ENCODE assay signal across 12 cellular contexts in genomic region chr3:140834266-140835037, GRCh38.
DNase-seq lines count a peak whose midpoint lies in the region; ATAC-seq and TF ChIP-seq lines count a peak whose summit lies in the region.
"Had no signal": no experiment of that assay in that cellular context is flagged by ENCODE, and none has a peak within 500 bp of the region (broad histone marks: within the 10 kb centered on the region; RNA-seq: fewer than 3 reads in every experiment).

No MANE protein-coding gene starts in this region.

- no peak for TF ChIP-seq CTCF in A673 (conservative IDR thresholded peaks at IDR 0.05; ENCODE audit: low read depth, low read length)
- TF ChIP-seq CTCF in HEK293 (tag by site-specific recombination; IDR thresholded peaks at IDR 0.05): no peak
- TF ChIP-seq CTCF in RWPE1 (conservative IDR thresholded peaks at IDR 0.05; ENCODE audit: low read depth): no peak
- TF ChIP-seq CTCF in foreskin fibroblast (IDR thresholded peaks at IDR 0.05; ENCODE audit: low read depth, low read length): no peak
- TF ChIP-seq CTCF in sigmoid colon (IDR thresholded peaks at IDR 0.05): no peak

- DNase-seq in A673 (ENCODE audit: low spot score) (peak; percentile 47), RWPE1 (ENCODE audit: low spot score) (peak; percentile 23), foreskin fibroblast (peak; percentile 3 to 4), sigmoid colon (no peak), caudate nucleus (lab: John Stamatoyannopoulos, UW) (no peak), SIG-M5 (lab: John Stamatoyannopoulos, UW) (no peak)
- DNase-seq: activated naive CD4-positive, alpha-beta T cell treated with anti-CD3 and anti-CD28 coated beads, Interleukin-2, amount 50 U/mL, for 16 hours; heart left ventricle; stimulated activated CD4-positive, alpha-beta T cell treated with anti-CD3 and anti-CD28 coated beads, Interleukin-12 subunit alpha, Interleukin-12 subunit beta, amount 100 ng/mL, for 4 hours had no signal

- H3K27me3 ChIP-seq in A673 (replicated peaks; ENCODE audit: insufficient read depth, low read depth, low read length, poor library complexity): no peaks in the 10 kb centered on the region
- H3K27me3 ChIP-seq in sigmoid colon: no peaks in the 10 kb centered on the region

- BruUV-seq in A673 (replicated peaks; lab: Mats Ljungman, UMichigan): no TSS peak

- ATAC-seq in GM19035 (IDR thresholded peaks at IDR 0.05; ENCODE audit: unreplicated experiment): no peak
- ATAC-seq: heart left ventricle had no signal

- no peak for TF ChIP-seq EP300 in sigmoid colon (IDR thresholded peaks at IDR 0.05)

- CTCF ChIA-PET in A673 (lab: Charles Lee): no interaction called here
- CTCF ChIA-PET in HEK293 (lab: Yijun Ruan, JAX): interaction anchor here (0.7 kb wide), 1 partner anchor 548 kb away, joined by 3 read pairs; no protein-coding TSS in a partner anchor
- CTCF ChIA-PET in RWPE1 (lab: Yijun Ruan, JAX): interaction anchor here (0.6 kb wide), 1 partner anchor 30 kb away, joined by 3 read pairs; no protein-coding TSS in a partner anchor

- peak overlapping the region; percentile 59 for H3K27ac ChIP-seq in A673 (ENCODE audit: low read depth, low read length, poor library complexity, severe bottlenecking)
- no peak overlapping the region for H3K27ac ChIP-seq in HEK293 (ENCODE audit: extremely low read depth, low read depth, low read length)
- no peak overlapping the region for H3K27ac ChIP-seq in RWPE1
- H3K27ac ChIP-seq in sigmoid colon: no peak overlapping the region
- no peak overlapping the region for H3K27ac ChIP-seq in caudate nucleus (ENCODE audit: low read depth, low read length)
- H3K27ac ChIP-seq: heart left ventricle, parathyroid adenoma had no signal

- WGBS in sigmoid colon, 2 donors: 63 to 76% methylated on average over 5 of the region's 5 CpGs

- intact Hi-C loops in A673 (cut with micrococcal nuclease; ENCODE audit: unreplicated experiment): no loop called here
- intact Hi-C loops in sigmoid colon (cut with DNase I): no loop called here

- no peak for TF ChIP-seq POLR2A in sigmoid colon (IDR thresholded peaks at IDR 0.05)

- peaks cover 5% of the 10 kb centered on the region for H3K4me1 ChIP-seq in A673 (ENCODE audit: insufficient read depth, low read length, poor library complexity, severe bottlenecking)
- H3K4me1 ChIP-seq in HEK293 (ENCODE audit: control insufficient read depth, insufficient read depth, low read length): no peaks in the 10 kb centered on the region
- H3K4me1 ChIP-seq in sigmoid colon: no peaks in the 10 kb centered on the region
- H3K4me1 ChIP-seq: parathyroid adenoma had no signal

- H3K36me3 ChIP-seq in A673 (ENCODE audit: insufficient read depth, low read length, poor library complexity, severe bottlenecking): no peaks in the 10 kb centered on the region
- no peaks in the 10 kb centered on the region for H3K36me3 ChIP-seq in HEK293 (ENCODE audit: control insufficient read depth in 2 of 2, insufficient read depth in 1 of 2, low read length in 2 of 2)
- H3K36me3 ChIP-seq in sigmoid colon: no peaks in the 10 kb centered on the region
- H3K36me3 ChIP-seq: heart left ventricle had no signal

- POLR2A ChIA-PET in A673 (lab: Charles Lee; ENCODE audit: low non-redundant PET): interaction anchor here (0.8 kb wide), 1 partner anchor 11 kb away, joined by 4 read pairs; no protein-coding TSS in a partner anchor
- POLR2A ChIA-PET in HEK293 (lab: Yijun Ruan, JAX): no interaction called here
- POLR2A ChIA-PET in RWPE1 (lab: Yijun Ruan, JAX; ENCODE audit: low non-redundant PET): no interaction called here

- no peaks in the 10 kb centered on the region for H3K9me3 ChIP-seq in A673 (ENCODE audit: low read depth, low read length, poor library complexity, severe bottlenecking)
- H3K9me3 ChIP-seq in HEK293 (ENCODE audit: control insufficient read depth, insufficient read depth, low read depth, low read length): no peaks in the 10 kb centered on the region
- no peaks in the 10 kb centered on the region for H3K9me3 ChIP-seq in sigmoid colon
- H3K9me3 ChIP-seq: heart left ventricle had no signal

- H3K4me3 ChIP-seq in A673 (ENCODE audit: low read depth, low read length, poor library complexity, severe bottlenecking) (no peak overlapping the region), HEK293 (ENCODE audit: low read depth, low read length) (no peak overlapping the region), foreskin fibroblast (ENCODE audit: low read depth in 1 of 2, low read length in 2 of 2) (no peak overlapping the region), sigmoid colon (no peak overlapping the region)
- H3K4me3 ChIP-seq: heart left ventricle had no signal

TF ChIP-seq in HEK293, 187 proteins besides CTCF, POLR2A, EP300 and RAD21:
- TF ChIP-seq ZNF221 (tag by site-specific recombination; IDR thresholded peaks at IDR 0.05; ENCODE audit: borderline replicate concordance) (no peak), ZNF623 (tag by site-specific recombination; IDR thresholded peaks at IDR 0.05) (no peak), ZBTB8A (tag by site-specific recombination; IDR thresholded peaks at IDR 0.05) (no peak), ZNF529 (tag by site-specific recombination; IDR thresholded peaks at IDR 0.05; ENCODE audit: insufficient replicate concordance) (no peak), ZNF391 (tag by site-specific recombination; IDR thresholded peaks at IDR 0.05; ENCODE audit: borderline replicate concordance, low read depth) (no peak), HOXA7 (CRISPR knock-in tag; IDR thresholded peaks at IDR 0.05; ENCODE audit: borderline replicate concordance) (no peak), INSM2 (tag by site-specific recombination; IDR thresholded peaks at IDR 0.05) (no peak), SCRT1 (tag by site-specific recombination; IDR thresholded peaks at IDR 0.05; ENCODE audit: borderline replicate concordance) (no peak), PRDM1 (tag by site-specific recombination; IDR thresholded peaks at IDR 0.05) (peak; percentile 79), ZNF596 (tag by site-specific recombination; IDR thresholded peaks at IDR 0.05) (peak; percentile 52; the same call in 1 of the 2 replicates), ZNF366 (tag by site-specific recombination; conservative IDR thresholded peaks at IDR 0.05) (peak; percentile 46), ZNF776 (tag by site-specific recombination; IDR thresholded peaks at IDR 0.05; ENCODE audit: borderline replicate concordance) (no peak), ZNF169 (tag by site-specific recombination; IDR thresholded peaks at IDR 0.05) (no peak), ZNF654 (tag by site-specific recombination; IDR thresholded peaks at IDR 0.05; ENCODE audit: low read depth) (no peak), ZBTB21 (tag by site-specific recombination; IDR thresholded peaks at IDR 0.05) (no peak), TCF7L2 (IDR thresholded peaks at IDR 0.05; ENCODE audit: borderline replicate concordance, low read depth, low read length) (no peak)
- TF ChIP-seq, protein P1, sequence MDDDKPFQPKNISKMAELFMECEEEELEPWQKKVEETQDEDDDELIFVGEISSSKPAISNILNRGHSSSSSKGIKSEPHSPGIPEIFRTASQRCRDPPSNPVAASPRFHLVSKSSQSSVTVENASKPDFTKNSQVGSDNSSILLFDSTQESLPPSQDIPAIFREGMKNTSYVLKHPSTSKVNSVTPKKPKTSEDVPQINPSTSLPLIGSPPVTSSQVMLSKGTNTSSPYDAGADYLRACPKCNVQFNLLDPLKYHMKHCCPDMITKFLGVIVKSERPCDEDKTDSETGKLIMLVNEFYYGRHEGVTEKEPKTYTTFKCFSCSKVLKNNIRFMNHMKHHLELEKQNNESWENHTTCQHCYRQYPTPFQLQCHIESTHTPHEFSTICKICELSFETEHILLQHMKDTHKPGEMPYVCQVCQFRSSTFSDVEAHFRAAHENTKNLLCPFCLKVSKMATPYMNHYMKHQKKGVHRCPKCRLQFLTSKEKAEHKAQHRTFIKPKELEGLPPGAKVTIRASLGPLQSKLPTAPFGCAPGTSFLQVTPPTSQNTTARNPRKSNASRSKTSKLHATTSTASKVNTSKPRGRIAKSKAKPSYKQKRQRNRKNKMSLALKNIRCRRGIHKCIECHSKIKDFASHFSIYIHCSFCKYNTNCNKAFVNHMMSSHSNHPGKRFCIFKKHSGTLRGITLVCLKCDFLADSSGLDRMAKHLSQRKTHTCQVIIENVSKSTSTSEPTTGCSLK (tag by site-specific recombination; IDR thresholded peaks at IDR 0.05): no peak
- TF ChIP-seq, protein P2, sequence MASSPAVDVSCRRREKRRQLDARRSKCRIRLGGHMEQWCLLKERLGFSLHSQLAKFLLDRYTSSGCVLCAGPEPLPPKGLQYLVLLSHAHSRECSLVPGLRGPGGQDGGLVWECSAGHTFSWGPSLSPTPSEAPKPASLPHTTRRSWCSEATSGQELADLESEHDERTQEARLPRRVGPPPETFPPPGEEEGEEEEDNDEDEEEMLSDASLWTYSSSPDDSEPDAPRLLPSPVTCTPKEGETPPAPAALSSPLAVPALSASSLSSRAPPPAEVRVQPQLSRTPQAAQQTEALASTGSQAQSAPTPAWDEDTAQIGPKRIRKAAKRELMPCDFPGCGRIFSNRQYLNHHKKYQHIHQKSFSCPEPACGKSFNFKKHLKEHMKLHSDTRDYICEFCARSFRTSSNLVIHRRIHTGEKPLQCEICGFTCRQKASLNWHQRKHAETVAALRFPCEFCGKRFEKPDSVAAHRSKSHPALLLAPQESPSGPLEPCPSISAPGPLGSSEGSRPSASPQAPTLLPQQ (tag by site-specific recombination; IDR thresholded peaks at IDR 0.05): peak; percentile 41; the same call in 1 of the 2 replicates

Comparison
In these comparisons a context has a peak if more than half of its experiments do, and no peak if none do; other contexts are left out.
1. DNase-seq: peak in A673 (single experiment), RWPE1 (single experiment) and foreskin fibroblast (2 of 2); none in sigmoid colon (single experiment), caudate nucleus (0 of 61) and SIG-M5 (single experiment).